ENCODE assay signal across 12 cellular contexts in the genomic region with DNA sequence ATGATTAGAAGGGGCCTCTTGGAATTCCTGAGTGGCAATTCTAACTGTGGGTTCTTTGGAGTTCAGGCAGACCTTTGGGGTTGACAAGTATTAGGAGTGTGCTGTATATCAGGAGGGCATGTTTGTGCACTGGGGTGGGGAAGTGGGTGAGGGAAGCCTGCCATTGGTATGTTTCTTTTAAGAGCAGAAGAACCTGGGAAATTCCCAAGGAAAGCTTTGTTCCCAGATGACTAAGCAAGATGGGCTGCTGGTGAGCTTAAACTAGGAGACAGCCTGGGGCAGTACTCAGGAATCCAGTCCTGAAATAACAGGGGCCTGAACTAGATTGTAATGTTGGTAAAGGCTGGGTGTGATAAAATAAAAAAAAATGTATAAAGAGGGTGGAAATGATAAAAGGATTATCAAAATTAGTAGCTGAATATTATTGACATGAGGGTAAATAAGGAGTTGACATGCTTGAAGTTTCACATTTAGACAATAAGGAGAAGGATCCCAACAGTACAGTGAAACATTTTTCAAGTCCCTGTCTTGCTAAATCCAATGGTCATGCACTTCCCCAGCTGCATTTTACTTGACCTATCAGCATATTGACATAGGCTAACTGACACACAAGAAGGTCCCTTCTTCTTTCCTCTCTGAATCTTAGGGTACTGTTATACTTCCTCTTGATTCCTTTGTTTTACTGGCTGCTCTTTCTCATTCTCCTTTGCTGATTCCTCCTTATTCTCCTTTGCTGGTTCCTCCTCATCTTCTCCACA. TPM values are rescaled to one million over a fixed set of nuclear protein-coding genes. Genes with fewer than 3 reads are reported as not detected.
DNase-seq lines count a peak whose midpoint lies in the region; ATAC-seq and TF ChIP-seq lines count a peak whose summit lies in the region.
"Had no signal": no experiment of that assay in that cellular context is flagged by ENCODE, and none has a peak within 500 bp of the region (broad histone marks: within the 10 kb centered on the region; RNA-seq: fewer than 3 reads in every experiment).

No MANE protein-coding gene starts in this region.

- no peak overlapping the region for H2BK15ac ChIP-seq in IMR-90 (ENCODE audit: low read depth, low read length)

- H3K36me3 Mint-ChIP-seq in naive thymus-derived CD4-positive, alpha-beta T cell: peaks cover 0 to 8% (median 6%) of the 10 kb centered on the region in 5 donors

- H4K5ac ChIP-seq in IMR-90 (ENCODE audit: low read depth, low read length): peak overlapping the region; percentile 52; the same call in 1 of the 2 replicates

- peak overlapping the region; percentile 41; the same call in 1 of the 2 replicates for H3K4ac ChIP-seq in IMR-90 (ENCODE audit: low read depth, low read length)

- H3K18ac ChIP-seq in IMR-90 (ENCODE audit: low read depth, low read length): peak overlapping the region; percentile 48; the same call in 1 of the 2 replicates

- dilution Hi-C loops in IMR-90 (cut with HindIII; ENCODE audit: low sequenced_read_pairs, unreplicated experiment): no loop called here

- peak overlapping the region; percentile 83; the same call in 1 of the 2 replicates for H2BK20ac ChIP-seq in IMR-90 (ENCODE audit: low read depth, low read length)

- H3K27me3 ChIP-seq in BJ (ENCODE audit: control insufficient read depth, insufficient read depth, low read length) (no peaks in the 10 kb centered on the region), IMR-90 (ENCODE audit: control insufficient read depth, insufficient read depth, low read length) (no peaks in the 10 kb centered on the region)
- no peaks in the 10 kb centered on the region for H3K27me3 ChIP-seq in naive thymus-derived CD4-positive, alpha-beta T cell (ENCODE audit: control insufficient read depth in 2 of 2, insufficient read depth in 2 of 2, low read length in 2 of 2)

- CTCF ChIA-PET in BJ (lab: Yijun Ruan, JAX): interaction anchor here (1.3 kb wide), 1 partner anchor 20 kb away, joined by 4 read pairs; no protein-coding TSS in a partner anchor
- CTCF ChIA-PET in IMR-90 (lab: Yijun Ruan, JAX): interaction anchor here (0.8 kb wide), 1 partner anchor 10 kb away, joined by 3 read pairs; no protein-coding TSS in a partner anchor
- CTCF ChIA-PET in naive thymus-derived CD4-positive, alpha-beta T cell (lab: Charles Lee): interaction anchor here (1.5 kb wide), 1 partner anchor 77 kb away, joined by 4 read pairs; no protein-coding TSS in a partner anchor

- H3K4me3 Mint-ChIP-seq in naive thymus-derived CD4-positive, alpha-beta T cell: no peak overlapping the region

- no peak for TF ChIP-seq RAD21 in IMR-90 (IDR thresholded peaks at IDR 0.05; ENCODE audit: low read length)

- H3K4me3 ChIP-seq in BJ (ENCODE audit: low read depth, low read length): no peak overlapping the region
- H3K4me3 ChIP-seq in IMR-90 (ENCODE audit: insufficient read depth, low read depth, low read length): no peak overlapping the region
- no peak overlapping the region for H3K4me3 ChIP-seq in naive thymus-derived CD4-positive, alpha-beta T cell (ENCODE audit: low read length)

- H2AK9ac ChIP-seq in IMR-90 (replicated peaks; ENCODE audit: low read depth, low read length, poor library complexity): no peak overlapping the region

- peak overlapping the region; percentile 65; the same call in 1 of the 2 replicates for H3K27ac ChIP-seq in IMR-90 (ENCODE audit: insufficient read depth, low read length)
- no peak overlapping the region for H3K27ac ChIP-seq in naive thymus-derived CD4-positive, alpha-beta T cell (ENCODE audit: low read depth, low read length)
- H3K27ac ChIP-seq: parathyroid adenoma had no signal

- BruUV-seq in IMR-90 (replicated peaks; lab: Mats Ljungman, UMichigan): no TSS peak

- H2AK5ac ChIP-seq in IMR-90 (ENCODE audit: low read depth, low read length): no peak overlapping the region; the same call in 1 of the 2 replicates

- H4K20me1 ChIP-seq in IMR-90 (ENCODE audit: insufficient read depth, low read length): no peaks in the 10 kb centered on the region

- peaks cover 0 to 10% (median 6%) of the 10 kb centered on the region in 11 donors for H3K9me3 Mint-ChIP-seq in naive thymus-derived CD4-positive, alpha-beta T cell

- no peak for TF ChIP-seq POLR2A in IMR-90 (IDR thresholded peaks at IDR 0.05; ENCODE audit: low read depth, low read length)

- H3K9me3 ChIP-seq in IMR-90 (ENCODE audit: control insufficient read depth, insufficient read depth, low read length): no peaks in the 10 kb centered on the region
- H3K9me3 ChIP-seq in naive thymus-derived CD4-positive, alpha-beta T cell (ENCODE audit: control insufficient read depth in 2 of 3, low read length in 3 of 3): no peaks in the 10 kb centered on the region

- H3K4me1 Mint-ChIP-seq in naive thymus-derived CD4-positive, alpha-beta T cell: peaks cover 21 to 45% (median 26%) of the 10 kb centered on the region in 7 donors

- H2AFZ ChIP-seq in IMR-90 (replicated peaks; ENCODE audit: low read length, poor library complexity): peak overlapping the region; percentile 61
- H2AFZ ChIP-seq: parathyroid adenoma had no signal

- peaks cover 0 to 5% (median 0%) of the 10 kb centered on the region in 5 donors for H3K27me3 Mint-ChIP-seq in naive thymus-derived CD4-positive, alpha-beta T cell

- peaks cover 9% of the 10 kb centered on the region for H3K4me1 ChIP-seq in IMR-90 (ENCODE audit: control insufficient read depth, insufficient read depth, low read length)
- peaks cover 21 to 28% of the 10 kb centered on the region in 2 donors for H3K4me1 ChIP-seq in naive thymus-derived CD4-positive, alpha-beta T cell (ENCODE audit: control insufficient read depth in 2 of 2, insufficient read depth in 2 of 2, low read length in 2 of 2)
- H3K4me1 ChIP-seq: parathyroid adenoma had no signal

- H3K14ac ChIP-seq in IMR-90 (replicated peaks; ENCODE audit: low read depth, low read length): peak overlapping the region; percentile 37; the same call in 1 of the 2 replicates

- POLR2A ChIA-PET in BJ (lab: Charles Lee) (no interaction called here), IMR-90 (lab: Charles Lee; ENCODE audit: unreplicated experiment) (no interaction called here)
- POLR2A ChIA-PET in naive thymus-derived CD4-positive, alpha-beta T cell (lab: Charles Lee): no interaction called here

- peak overlapping the region; percentile 36 for H2BK5ac ChIP-seq in IMR-90 (ENCODE audit: low read depth, low read length, poor library complexity, severe bottlenecking)

- peak overlapping the region; percentile 53; the same call in 1 of the 2 replicates for H4K91ac ChIP-seq in IMR-90 (ENCODE audit: insufficient read depth, low read depth, low read length)

- no peak overlapping the region for H3K27ac Mint-ChIP-seq in naive thymus-derived CD4-positive, alpha-beta T cell

- TF ChIP-seq CTCF in BJ (IDR thresholded peaks at IDR 0.05; ENCODE audit: insufficient read depth, low read depth, low read length) (no peak), IMR-90 (conservative IDR thresholded peaks at IDR 0.05; ENCODE audit: low read depth, low read length) (no peak)

- peak overlapping the region in 1 of 2 experiments; percentile 4; a peak in 1 of 4 replicates for H4K8ac ChIP-seq in IMR-90 (ENCODE audit: low read depth in 2 of 2, low read length in 2 of 2)

- DNase-seq in BJ (ENCODE audit: low read depth) (peak; percentile 79), IMR-90 (peak; percentile 88), dedifferentiated amniotic fluid mesenchymal stem cell (ENCODE audit: extremely low spot score) (peak; percentile 83), myocyte (ENCODE audit: low read depth) (peak; percentile 64), SW480 (ENCODE audit: low spot score) (no peak), NCI-H510A treated with DMSO at 0.1 percent for 48 hours (lab: John Stamatoyannopoulos, UW) (no peak)
- no peak for DNase-seq in effector CD4-positive, alpha-beta T cell
- no peak for DNase-seq in naive thymus-derived CD4-positive, alpha-beta T cell
- DNase-seq: activated CD4-positive, CD25-positive, alpha-beta regulatory T cell treated with anti-CD3 and anti-CD28 coated beads, Interleukin-2, amount 50 U/mL, for 72 hours; amygdala; stimulated activated CD8-positive, alpha-beta memory T cell treated with anti-CD3 and anti-CD28 coated beads, Interleukin-4, amount 100 ng/mL, for 48 hours had no signal

- in situ Hi-C loops in IMR-90 (cut with MboI; ENCODE audit: low sequenced_read_pairs): no loop called here

- H3K36me3 ChIP-seq in BJ (ENCODE audit: control insufficient read depth, insufficient read depth, low read length) (no peaks in the 10 kb centered on the region), IMR-90 (ENCODE audit: control insufficient read depth, insufficient read depth, low read length) (no peaks in the 10 kb centered on the region)
- no peaks in the 10 kb centered on the region for H3K36me3 ChIP-seq in naive thymus-derived CD4-positive, alpha-beta T cell (ENCODE audit: control insufficient read depth in 2 of 3, insufficient read depth in 3 of 3, low read length in 3 of 3)

- H2BK120ac ChIP-seq in IMR-90 (ENCODE audit: low read depth, low read length): peak overlapping the region; percentile 66

- H3K56ac ChIP-seq in IMR-90 (ENCODE audit: extremely low read depth, insufficient read depth, low read length): no peak overlapping the region

- H3K9ac ChIP-seq in IMR-90 (ENCODE audit: low read depth, low read length): no peak overlapping the region
- H3K9ac ChIP-seq: parathyroid adenoma had no signal

- H3K23ac ChIP-seq in IMR-90 (ENCODE audit: low read depth, low read length): peak overlapping the region; percentile 49; the same call in 1 of the 2 replicates

- H3K79me1 ChIP-seq in IMR-90 (ENCODE audit: low read depth in 1 of 2, low read length in 2 of 2): no peaks in the 10 kb centered on the region

- peak overlapping the region; percentile 4; the same call in 1 of the 2 replicates for H3K4me2 ChIP-seq in IMR-90 (ENCODE audit: low read depth, low read length)

- no peaks in the 10 kb centered on the region for H3K9me1 ChIP-seq in IMR-90 (ENCODE audit: insufficient read depth, low read length)

- ATAC-seq in IMR-90 (ENCODE audit: low read depth): peak; percentile 52
- ATAC-seq in naive thymus-derived CD4-positive, alpha-beta T cell: no peak

- intact Hi-C loops in IMR-90 (cut with micrococcal nuclease): no loop called here
- intact Hi-C loops in naive thymus-derived CD4-positive, alpha-beta T cell (cut with micrococcal nuclease): loop anchor here in 1 of 2 donors (10.0 kb wide), 1 partner anchor 637 kb away; no protein-coding TSS in a partner anchor

TF ChIP-seq in IMR-90, 13 proteins besides CTCF, POLR2A, EP300 and RAD21 (continues in another document):
- no peak for TF ChIP-seq MXI1 (IDR thresholded peaks at IDR 0.05; ENCODE audit: borderline replicate concordance, low read depth, low read length)
- no peak for TF ChIP-seq BHLHE40 (IDR thresholded peaks at IDR 0.05; ENCODE audit: low read depth, low read length)
- no peak for TF ChIP-seq CHD1 (IDR thresholded peaks at IDR 0.05; ENCODE audit: low read depth, low read length)

RNA-seq across cellular contexts. Expression of gene IFNGR1, which starts 18.4 kb away (rescaled TPM):
- polyA plus RNA-seq in BJ (2011; rRNA removed) (56.1 and 58.2 TPM in 2 replicates), IMR-90 (2012; rRNA removed) (13.7 and 19.1 TPM in 2 replicates)
- 24.6 and 25.2 TPM in 2 replicates for polyA minus RNA-seq in BJ (2011; rRNA and poly(A)+ RNA removed)
- total RNA-seq in IMR-90 (2012; rRNA removed) (25.6 and 34.2 TPM in 2 replicates), myocyte (38.8 and 45.4 TPM in 2 replicates)
- polyA plus RNA-seq in IMR-90 (2012; cell fraction: cytosol; rRNA removed): 2.8 and 4.1 TPM in 2 replicates
- polyA plus RNA-seq in IMR-90 (2012; cell fraction: nucleus; rRNA removed; ENCODE audit: low replicate concordance): 4.1 and 19.2 TPM in 2 replicates
- polyA plus RNA-seq in myocyte (2012): 23.7 TPM
- total RNA-seq in naive thymus-derived CD4-positive, alpha-beta T cell: 10 to 100 TPM; 29.2 to 90.7 (median 31.3) TPM
- 10 to 100 TPM; 27.9 to 32.6 TPM for polyA plus RNA-seq in naive thymus-derived CD4-positive, alpha-beta T cell

Comparison
In these comparisons a context has a peak if more than half of its experiments do, and no peak if none do; other contexts are left out.
1. DNase-seq: peak in BJ (single experiment), IMR-90 (single experiment), dedifferentiated amniotic fluid mesenchymal stem cell (single experiment) and myocyte (single experiment); none in effector CD4-positive, alpha-beta T cell (single experiment), SW480 (single experiment), naive thymus-derived CD4-positive, alpha-beta T cell (0 of 9) and NCI-H510A treated with DMSO at 0.1 percent for 48 hours (single experiment).